Comparison of ENCODE assay signal across 11 cellular contexts in the genomic region with DNA sequence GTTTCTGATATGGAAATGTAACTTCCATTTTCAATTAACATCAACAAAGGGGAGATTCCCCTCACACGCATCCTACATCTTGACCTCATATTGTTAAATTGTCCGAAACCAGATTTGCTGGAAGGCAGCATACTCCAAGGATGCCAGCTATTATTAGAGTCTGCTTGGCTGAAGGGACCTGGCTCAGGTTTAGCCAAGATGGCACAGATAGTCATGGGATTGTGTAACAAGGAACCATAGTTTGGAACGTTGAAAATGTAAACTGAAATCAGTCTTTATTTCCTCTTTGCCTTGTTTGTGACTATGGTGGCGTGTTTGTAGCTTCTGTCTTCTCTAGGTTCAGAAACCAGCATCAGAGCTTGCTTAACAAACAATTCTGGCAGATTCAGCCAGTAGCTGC. TPM values are rescaled to one million over a fixed set of nuclear protein-coding genes. Genes with fewer than 3 reads are reported as not detected.
DNase-seq lines count a peak whose midpoint lies in the region; ATAC-seq and TF ChIP-seq lines count a peak whose summit lies in the region.
"Had no signal": no experiment of that assay in that cellular context is flagged by ENCODE, and none has a peak within 500 bp of the region (broad histone marks: within the 10 kb centered on the region; RNA-seq: fewer than 3 reads in every experiment).

No MANE protein-coding gene starts in this region.

- TF ChIP-seq CTCF in gastrocnemius medialis (IDR thresholded peaks at IDR 0.05 in 4 of 5, conservative IDR thresholded peaks at IDR 0.05 in 1 of 5), result no peak

- H3K27me3 Mint-ChIP-seq in T-helper 1 cell treated with Interleukin-12 subunit alpha and Interleukin-12 subunit beta and Interleukin-4 antibody, amounts not matched to agents 30 μg/mL and 1 μg/mL, for 36 hours (ENCODE audit: low read depth), result peaks cover 26% of the 10 kb centered on the region

- ATAC-seq in gastrocnemius medialis (peak; percentile 85 to 90), HG03439 (IDR thresholded peaks at IDR 0.05; ENCODE audit: unreplicated experiment) (no peak)

- H3K27ac ChIP-seq in gastrocnemius medialis, result peak overlapping the region; percentile 70 to 79 (median 73)

- in situ Hi-C loops in gastrocnemius medialis (cut with MboI; ENCODE audit: low sequenced_read_pairs in 4 of 4), result no loop called here

- no peaks in the 10 kb centered on the region for H3K9me3 Mint-ChIP-seq in T-helper 1 cell treated with Interleukin-12 subunit alpha and Interleukin-12 subunit beta and Interleukin-4 antibody, amounts not matched to agents 30 μg/mL and 1 μg/mL, for 36 hours

- peak overlapping the region; percentile 69 for H3K4me3 Mint-ChIP-seq in T-helper 1 cell treated with Interleukin-12 subunit alpha and Interleukin-12 subunit beta and Interleukin-4 antibody, amounts not matched to agents 30 μg/mL and 1 μg/mL, for 36 hours

- no peaks in the 10 kb centered on the region for H3K27me3 ChIP-seq in gastrocnemius medialis

- H3K36me3 Mint-ChIP-seq in T-helper 1 cell treated with Interleukin-12 subunit alpha and Interleukin-12 subunit beta and Interleukin-4 antibody, amounts not matched to agents 30 μg/mL and 1 μg/mL, for 36 hours (ENCODE audit: low read depth), result peaks cover 6% of the 10 kb centered on the region

- no peak for DNase-seq in T-helper 1 cell
- DNase-seq in NCI-H446 (lab: John Stamatoyannopoulos, UW), result peak; percentile 57 to 68
- DNase-seq in cerebellar cortex (ENCODE audit: low spot score), result peak; percentile 81
- DNase-seq in gastrocnemius medialis, result peak in 1 of 2 donors; percentile 49
- no peak for DNase-seq in effector CD4-positive, alpha-beta T cell
- DNase-seq in NCI-H2171 treated with DMSO at 0.1 percent for 48 hours (lab: John Stamatoyannopoulos, UW), result no peak
- DNase-seq: 8988T, HCEC 1CT, NCI-H1694 had no signal

- H3K9me3 ChIP-seq in gastrocnemius medialis, result no peaks in the 10 kb centered on the region

- H3K4me3 ChIP-seq in gastrocnemius medialis, result peak overlapping the region in 1 of 4 donors; percentile 3

- TF ChIP-seq POLR2A in gastrocnemius medialis (IDR thresholded peaks at IDR 0.05), result no peak

- H3K4me1 ChIP-seq in gastrocnemius medialis, result peaks cover 23 to 31% of the 10 kb centered on the region in 2 donors

- peak overlapping the region; percentile 82 for H3K27ac Mint-ChIP-seq in T-helper 1 cell treated with Interleukin-12 subunit alpha and Interleukin-12 subunit beta and Interleukin-4 antibody, amounts not matched to agents 30 μg/mL and 1 μg/mL, for 36 hours

- no peaks in the 10 kb centered on the region for H3K36me3 ChIP-seq in gastrocnemius medialis

- intact Hi-C loops in gastrocnemius medialis (cut with DNase I; ENCODE audit: low total_unique reads), result loop anchor here (1.0 kb wide), 1 partner anchor 21 kb away; no protein-coding TSS in a partner anchor

- peaks cover 41% of the 10 kb centered on the region for H3K4me1 Mint-ChIP-seq in T-helper 1 cell treated with Interleukin-12 subunit alpha and Interleukin-12 subunit beta and Interleukin-4 antibody, amounts not matched to agents 30 μg/mL and 1 μg/mL, for 36 hours (ENCODE audit: low read depth)

RNA-seq across cellular contexts. Expression of a gene that starts 5.9 kb away (rescaled TPM):
- 1 to 10 TPM; 3.3 to 6.1 (median 5.4) TPM for total RNA-seq in gastrocnemius medialis

RNA-seq across cellular contexts. Expression of a gene that starts 6.2 kb away (rescaled TPM):
- total RNA-seq in gastrocnemius medialis, result 1 to 10 TPM in 3 of 4 donors, under 1 TPM in 1; 0.66 to 7.1 (median 3.8) TPM

RNA-seq across cellular contexts. Expression of a gene that starts 49.3 kb away (rescaled TPM):
- 10 to 100 TPM; 47.6 to 86.9 (median 61.8) TPM for total RNA-seq in gastrocnemius medialis

Comparison
In these comparisons a context has a peak if more than half of its experiments do, and no peak if none do; other contexts are left out.
1. DNase-seq: peak in NCI-H446 (2 of 2) and cerebellar cortex (single experiment); none in T-helper 1 cell (0 of 5), effector CD4-positive, alpha-beta T cell (single experiment) and NCI-H2171 treated with DMSO at 0.1 percent for 48 hours (single experiment).